Comparison of ENCODE assay signal across 24 cellular contexts in genomic region chr1:219817914-219818313, GRCh38.
A peak's percentile ranks its signal among the peaks of the same experiment; 100 is the strongest.
DNase-seq lines count a peak whose midpoint lies in the region; ATAC-seq, FAIRE-seq and TF ChIP-seq lines count a peak whose summit lies in the region.
"Had no signal": no experiment of that assay in that cellular context is flagged by ENCODE, and none has a peak within 500 bp of the region (broad histone marks: within the 10 kb centered on the region; RNA-seq: fewer than 3 reads in every experiment).

No MANE protein-coding gene starts in this region.

- H3K4me1 ChIP-seq in HepG2 (ENCODE audit: insufficient read depth, low read length), result no peaks in the 10 kb centered on the region
- H3K4me1 ChIP-seq: BE2C, BLaER1 had no signal

- H3K27me3 ChIP-seq in HepG2 (ENCODE audit: control insufficient read depth in 1 of 2, insufficient read depth in 2 of 2, low read length in 2 of 2), result peaks cover 1 to 5% of the 10 kb centered on the region in 2 experiments; a peak in 2 of 5 replicates
- H3K27me3 ChIP-seq: BLaER1 had no signal

- no peaks in the 10 kb centered on the region for H4K20me1 ChIP-seq in HepG2 (ENCODE audit: insufficient read depth, low read length)
- H4K20me1 ChIP-seq: BLaER1 had no signal

- DNase-seq in choroid plexus epithelial cell (ENCODE audit: low read depth) (peak; percentile 24), HepG2 (ENCODE audit: low spot score) (no peak), NCI-H526 (lab: John Stamatoyannopoulos, UW) (no peak), NCI-H69 (lab: John Stamatoyannopoulos, UW) (no peak)
- DNase-seq: 8988T; ACHN; BE2C; C1 segment of cervical spinal cord; CD4-positive, alpha-beta memory T cell; CD4-positive, CD25-positive, alpha-beta regulatory T cell; CD8-positive, alpha-beta memory T cell; COR-L47; DMS 273 treated with DMSO at 0.1 percent for 48 hours; DMS153; DMS53; DMS79; DND-41; EL; GF-D8 had no signal

- no peak overlapping the region for H3K27ac ChIP-seq in HepG2 (ENCODE audit: extremely low read length, insufficient read depth, low read length)
- H3K27ac ChIP-seq: BLaER1 had no signal

- TF ChIP-seq EP300 in HepG2 (IDR thresholded peaks at IDR 0.05; ENCODE audit: low read depth in 2 of 2, low read length in 2 of 2) (no peak), HepG2 (CRISPR knock-in tag; IDR thresholded peaks at IDR 0.05; ENCODE audit: borderline replicate concordance) (no peak)

- intact Hi-C loops in HepG2 (cut with micrococcal nuclease; ENCODE audit: unreplicated experiment), result loop anchor here (10.0 kb wide), 2 partner anchors 153 to 253 kb away; no protein-coding TSS in a partner anchor

- no peak for TF ChIP-seq POLR2A in HepG2 (IDR thresholded peaks at IDR 0.05; ENCODE audit: insufficient read depth in 1 of 2, low read depth in 2 of 2, low read length in 2 of 2)

- no peak for FAIRE-seq in HepG2 (lab: Jason Lieb, UNC)
- FAIRE-seq: A204.1, GM12891, GM19239 had no signal

- no peaks in the 10 kb centered on the region for H3K9me3 ChIP-seq in HepG2 (ENCODE audit: low read length)
- H3K9me3 ChIP-seq: BE2C, BLaER1 had no signal

- WGBS in HepG2 (ENCODE audit: low lambda C conversion rate), result 54% methylated on average over 2 of the region's 2 CpGs

- TF ChIP-seq CTCF in choroid plexus epithelial cell (conservative IDR thresholded peaks at IDR 0.05; ENCODE audit: low read depth, low read length) (no peak), HepG2 (CRISPR knock-in tag; IDR thresholded peaks at IDR 0.05) (no peak)

- no peak overlapping the region for H2AFZ ChIP-seq in HepG2 (ENCODE audit: low read length)

- no peaks in the 10 kb centered on the region for H3K36me3 ChIP-seq in HepG2 (replicated peaks in 1 of 2; ENCODE audit: control insufficient read depth in 1 of 2, insufficient read depth in 2 of 2, low read length in 2 of 2)
- H3K36me3 ChIP-seq: BE2C, BLaER1 had no signal

- H3K4me2 ChIP-seq in HepG2 (ENCODE audit: low read depth, low read length), result no peak overlapping the region
- H3K4me2 ChIP-seq: BLaER1 had no signal

- H3K79me2 ChIP-seq in HepG2 (ENCODE audit: insufficient read depth, low read length), result no peaks in the 10 kb centered on the region

- in situ Hi-C loops in HepG2 (cut with HindIII; ENCODE audit: extremely low pct_ligation_motif_present, low pct_unique_long_range_greater_than_20kb), result loop anchor here (10.0 kb wide), 1 partner anchor 1473 kb away; the partner anchor contains the start of gene TGFB2

- H3K4me3 ChIP-seq in choroid plexus epithelial cell (ENCODE audit: low read depth, low read length) (no peak overlapping the region), HepG2 (replicated peaks in 1 of 3; ENCODE audit: insufficient read depth in 1 of 3, low read depth in 2 of 3, low read length in 3 of 3) (no peak overlapping the region)
- H3K4me3 ChIP-seq: BLaER1 had no signal

- no TSS peak for BruUV-seq in HepG2 (replicated peaks; lab: Mats Ljungman, UMichigan)

- H3K9ac ChIP-seq in HepG2 (ENCODE audit: insufficient read depth, low read depth, low read length), result no peak overlapping the region
- H3K9ac ChIP-seq: BLaER1 had no signal

- ATAC-seq in HepG2 (no peak), HG03097 (IDR thresholded peaks at IDR 0.05; ENCODE audit: low FRiP score, unreplicated experiment) (no peak)

- CTCF ChIA-PET in HepG2 (lab: Yijun Ruan, JAX; ENCODE audit: low intra/inter-chr PET ratio, low total read pairs), result no interaction called here

- TF ChIP-seq RAD21 in HepG2 (CRISPR knock-in tag; IDR thresholded peaks at IDR 0.05), result no peak

- POLR2A ChIA-PET in HepG2 (lab: Yijun Ruan, JAX), result no interaction called here

TF ChIP-seq in HepG2, 621 proteins besides CTCF, POLR2A, EP300 and RAD21:
- TF ChIP-seq ATF7 (IDR thresholded peaks at IDR 0.05) (peak; percentile 49; the same call in 1 of the 2 replicates), ATF7 (CRISPR knock-in tag; IDR thresholded peaks at IDR 0.05) (no peak), IRX3 (CRISPR knock-in tag; IDR thresholded peaks at IDR 0.05; ENCODE audit: borderline replicate concordance, low read depth) (no peak), ZNF224 (CRISPR knock-in tag; IDR thresholded peaks at IDR 0.05) (no peak), TP53 (CRISPR knock-in tag; conservative IDR thresholded peaks at IDR 0.05) (no peak)
- TF ChIP-seq, protein P1, sequence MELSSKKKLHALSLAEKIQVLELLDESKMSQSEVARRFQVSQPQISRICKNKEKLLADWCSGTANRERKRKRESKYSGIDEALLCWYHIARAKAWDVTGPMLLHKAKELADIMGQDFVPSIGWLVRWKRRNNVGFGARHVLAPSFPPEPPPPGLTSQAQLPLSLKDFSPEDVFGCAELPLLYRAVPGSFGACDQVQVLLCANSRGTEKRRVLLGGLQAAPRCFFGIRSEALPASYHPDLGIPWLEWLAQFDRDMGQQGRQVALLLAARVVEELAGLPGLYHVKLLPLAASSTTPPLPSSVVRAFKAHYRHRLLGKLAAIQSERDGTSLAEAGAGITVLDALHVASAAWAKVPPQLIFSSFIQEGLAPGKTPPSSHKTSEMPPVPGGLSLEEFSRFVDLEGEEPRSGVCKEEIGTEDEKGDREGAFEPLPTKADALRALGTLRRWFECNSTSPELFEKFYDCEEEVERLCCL (CRISPR knock-in tag; IDR thresholded peaks at IDR 0.05; ENCODE audit: borderline replicate concordance), result no peak
